In genomic region chrX:155870958-155871357, GRCh38 we compare ENCODE assay signal across 16 cellular contexts. TPM values are rescaled to one million over a fixed set of nuclear protein-coding genes. Genes with fewer than 3 reads are reported as not detected.
DNase-seq lines count a peak whose midpoint lies in the region; ATAC-seq, FAIRE-seq and TF ChIP-seq lines count a peak whose summit lies in the region.
"Had no signal": no experiment of that assay in that cellular context is flagged by ENCODE, and none has a peak within 500 bp of the region (broad histone marks: within the 10 kb centered on the region; RNA-seq: fewer than 3 reads in every experiment).

No MANE protein-coding gene starts in this region.

- H3K36me3 ChIP-seq in K562 (ENCODE audit: control insufficient read depth, insufficient read depth, low read length) (no peaks in the 10 kb centered on the region), kidney (ENCODE audit: control insufficient read depth in 1 of 2, insufficient read depth in 2 of 2, low read length in 2 of 2) (no peaks in the 10 kb centered on the region)
- H3K36me3 ChIP-seq: BLaER1 had no signal

- no peaks in the 10 kb centered on the region for H3K27me3 ChIP-seq in K562 (ENCODE audit: control insufficient read depth in 2 of 2, insufficient read depth in 2 of 2, low read length in 2 of 2)
- H3K27me3 ChIP-seq: BLaER1 had no signal

- peaks cover 4 to 5% of the 10 kb centered on the region in 2 experiments; a peak in 2 of 5 replicates for H3K4me1 ChIP-seq in K562 (replicated peaks in 1 of 2; ENCODE audit: control insufficient read depth in 2 of 2, insufficient read depth in 2 of 2, low read length in 2 of 2)
- H3K4me1 ChIP-seq in kidney (ENCODE audit: control insufficient read depth in 1 of 2, insufficient read depth in 1 of 2, low read depth in 1 of 2, low read length in 2 of 2), result no peaks in the 10 kb centered on the region
- H3K4me1 ChIP-seq: A549, BLaER1 had no signal

- POLR2A ChIA-PET in K562 (lab: Yijun Ruan, JAX), result no interaction called here

- H3K9me3 ChIP-seq in K562 (replicated peaks; ENCODE audit: control insufficient read depth, insufficient read depth, low read depth, low read length) (peaks cover 4% of the 10 kb centered on the region), kidney (ENCODE audit: control insufficient read depth in 1 of 2, low read length in 2 of 2) (no peaks in the 10 kb centered on the region)

- TF ChIP-seq RAD21 in K562 (CRISPR knock-in tag; conservative IDR thresholded peaks at IDR 0.05 in 1 of 2, IDR thresholded peaks at IDR 0.05 in 1 of 2), result no peak

- CTCF ChIA-PET in K562 (lab: Yijun Ruan, JAX; ENCODE audit: low intra/inter-chr PET ratio), result no interaction called here

- ATAC-seq in K562, result no peak
- ATAC-seq in GM19395 (IDR thresholded peaks at IDR 0.05; ENCODE audit: unreplicated experiment), result no peak
- ATAC-seq: A549, GM12878, HepG2 had no signal

- peaks cover 4% of the 10 kb centered on the region for H3K27me3 Mint-ChIP-seq in progenitor cell of endocrine pancreas
- H3K27me3 Mint-ChIP-seq: IgD-negative memory B cell had no signal

- BruUV-seq in K562 (replicated peaks; lab: Mats Ljungman, UMichigan), result no TSS peak

- FAIRE-seq in RCC 7860 (lab: Jason Lieb, UNC) (peak; percentile 85), K562 (lab: Jason Lieb, UNC) (no peak), kidney (lab: Jason Lieb, UNC) (peak; percentile 83)
- FAIRE-seq: A549, GM12878, H1, HepG2 had no signal

- peaks cover 32% of the 10 kb centered on the region for H3K9me3 Mint-ChIP-seq in progenitor cell of endocrine pancreas (ENCODE audit: low read depth)

- H3K27ac ChIP-seq in K562 (ENCODE audit: extremely low read depth, low read depth, low read length) (no peak overlapping the region), kidney (ENCODE audit: low read depth in 2 of 2, low read length in 2 of 2) (no peak overlapping the region)
- H3K27ac ChIP-seq: A549, BLaER1 had no signal

- no peak overlapping the region for H3K27ac Mint-ChIP-seq in progenitor cell of endocrine pancreas
- H3K27ac Mint-ChIP-seq: CD14-positive monocyte; CD4-positive, alpha-beta memory T cell; H9; IgD-negative memory B cell had no signal

- no peak overlapping the region for H3K9ac ChIP-seq in K562 (ENCODE audit: insufficient read depth in 1 of 2, low read depth in 2 of 2, low read length in 2 of 2)
- no peak overlapping the region for H3K9ac ChIP-seq in kidney (ENCODE audit: low read length in 2 of 2)
- H3K9ac ChIP-seq: BLaER1 had no signal

- no peaks in the 10 kb centered on the region for H4K20me1 ChIP-seq in K562 (replicated peaks; ENCODE audit: control insufficient read depth, insufficient read depth, low read length)
- H4K20me1 ChIP-seq: BLaER1 had no signal

- TF ChIP-seq CTCF in K562 (IDR thresholded peaks at IDR 0.05 in 2 of 3, conservative IDR thresholded peaks at IDR 0.05 in 1 of 3; ENCODE audit: insufficient read depth in 2 of 3, low read depth in 1 of 3, low read length in 3 of 3) (no peak), kidney (IDR thresholded peaks at IDR 0.05; ENCODE audit: borderline replicate concordance, extremely low read depth, insufficient read depth) (no peak), progenitor cell of endocrine pancreas (IDR thresholded peaks at IDR 0.05; ENCODE audit: unreplicated experiment) (no peak)

- no peak for TF ChIP-seq POLR2A in K562 (conservative IDR thresholded peaks at IDR 0.05)

- H3K4me3 ChIP-seq in K562 (no peak overlapping the region), kidney (ENCODE audit: low read length in 2 of 2) (no peak overlapping the region)
- H3K4me3 ChIP-seq: A549, BLaER1, GM12878 had no signal

- H3K4me3 Mint-ChIP-seq in progenitor cell of endocrine pancreas (ENCODE audit: low read depth), result no peak overlapping the region
- H3K4me3 Mint-ChIP-seq: CD14-positive monocyte; CD4-positive, alpha-beta memory T cell; H9; IgD-negative memory B cell had no signal

- no peaks in the 10 kb centered on the region for H3K36me3 Mint-ChIP-seq in progenitor cell of endocrine pancreas (ENCODE audit: insufficient read depth)
- H3K36me3 Mint-ChIP-seq: CD14-positive monocyte, IgD-negative memory B cell had no signal

- no peak overlapping the region for H3K4me2 ChIP-seq in K562 (ENCODE audit: insufficient read depth, low read length)
- H3K4me2 ChIP-seq: A549, BLaER1 had no signal

- no peaks in the 10 kb centered on the region for H3K9me1 ChIP-seq in K562 (ENCODE audit: control insufficient read depth, insufficient read depth, low read length)

- intact Hi-C loops in K562 (cut with micrococcal nuclease) (no loop called here), kidney (cut with DNase I) (no loop called here)

- TF ChIP-seq EP300 in K562 (IDR thresholded peaks at IDR 0.05; ENCODE audit: low read length), result no peak

- in situ Hi-C loops in K562 (cut with MboI), result no loop called here

- H3K79me2 ChIP-seq in K562 (ENCODE audit: control insufficient read depth, insufficient read depth, low read length), result no peaks in the 10 kb centered on the region

- H2AFZ ChIP-seq in K562 (ENCODE audit: low read depth, low read length), result peak overlapping the region; percentile 47; the same call in 1 of the 2 replicates

- no peaks in the 10 kb centered on the region for H3K4me1 Mint-ChIP-seq in progenitor cell of endocrine pancreas (ENCODE audit: low read depth)
- H3K4me1 Mint-ChIP-seq: H9 had no signal

- DNase-seq in RCC 7860 (ENCODE audit: low spot score) (no peak), K562 (ENCODE audit: extremely low read depth in 1 of 4, low spot score in 3 of 4) (no peak), kidney (no peak), NCI-H1436 (lab: John Stamatoyannopoulos, UW) (no peak), progenitor cell of endocrine pancreas (ENCODE audit: low spot score, unreplicated experiment) (no peak)
- no peak for DNase-seq in activated effector memory CD4-positive, alpha-beta T cell treated with anti-CD3 and anti-CD28 coated beads, Interleukin-2, amount 50 U/mL, for 16 hours
- DNase-seq: CD4-positive, alpha-beta memory T cell; H9 had no signal

TF ChIP-seq in K562, 482 proteins besides CTCF, POLR2A, EP300 and RAD21:
- no peak for TF ChIP-seq NCOA2 (IDR thresholded peaks at IDR 0.05; ENCODE audit: partially characterized antibody in 2 of 2)
- no peak for TF ChIP-seq HEY1 (CRISPR knock-in tag; IDR thresholded peaks at IDR 0.05; ENCODE audit: borderline replicate concordance)

RNA-seq across cellular contexts. Expression of gene VAMP7, which starts 10.2 kb away (rescaled TPM):
- 14.6 and 23.0 TPM in 2 replicates for total RNA-seq in K562 (2011; cell fraction: chromatin; rRNA removed; ENCODE audit: low replicate concordance)
- total RNA-seq in K562 (2011; cell fraction: nucleolus; rRNA removed), result 9.2 and 11.8 TPM in 2 replicates
- total RNA-seq in K562 (2011; cell fraction: nucleoplasm; rRNA removed), result 15.5 and 24.1 TPM in 2 replicates
- total RNA-seq in K562 (2014; rRNA removed), result 42.0 and 42.6 TPM in 2 replicates
- 86.6 and 101 TPM in 2 replicates for total RNA-seq in K562 (2014; rRNA removed; fragmentation: Illumina TruSeq; extraction: Trizol)
- 71.7 and 77.8 TPM in 2 replicates for total RNA-seq in K562 (2015; rRNA removed; fragmentation: Illumina TruSeq; extraction: Trizol)
- 67.7 TPM in 2 replicates for total RNA-seq in K562 (2021)
- 90.4 and 100 TPM in 2 replicates for polyA plus RNA-seq in K562 (2011; rRNA removed)
- 20.3 and 49.1 TPM in 2 replicates for polyA plus RNA-seq in K562 (2011; cell fraction: cytosol; rRNA removed)
- 12.5 and 26.1 TPM in 2 replicates for polyA plus RNA-seq in K562 (2011; cell fraction: nucleus; rRNA removed)
- 59.6 and 81.3 TPM in 2 replicates for polyA plus RNA-seq in K562 (2012)
- 75.8 and 85.0 TPM in 2 replicates for polyA plus RNA-seq in K562 (2014; fragmentation: Illumina TruSeq; extraction: Trizol)
- 10 to 100 TPM; 38.4 to 57.2 TPM for polyA plus RNA-seq in K562 (2014; fragmentation: Nextera tagmentation; extraction: Ambion mirVana)
- 46.2 and 52.6 TPM in 2 replicates for polyA plus RNA-seq in K562 (2014; rRNA removed)
- 103 and 115 TPM in 2 replicates for polyA minus RNA-seq in K562 (2011; rRNA and poly(A)+ RNA removed)
- 33.4 and 35.4 TPM in 2 replicates for polyA minus RNA-seq in K562 (2011; cell fraction: cytosol; rRNA and poly(A)+ RNA removed)
- 18.0 and 30.4 TPM in 2 replicates for polyA minus RNA-seq in K562 (2011; cell fraction: nucleus; rRNA and poly(A)+ RNA removed)
- total RNA-seq in kidney, result 40.4 TPM
- polyA plus RNA-seq in kidney (ENCODE audit: insufficient read depth, low read depth, low replicate concordance), result 32.5 TPM
- 20.8 and 22.2 TPM in 2 replicates for total RNA-seq in progenitor cell of endocrine pancreas
